Comparison of ENCODE assay signal across 11 cellular contexts in genomic region chr10:77586719-77587423, GRCh38. TPM values are rescaled to one million over a fixed set of nuclear protein-coding genes. Genes with fewer than 3 reads are reported as not detected.
DNase-seq lines count a peak whose midpoint lies in the region; ATAC-seq and TF ChIP-seq lines count a peak whose summit lies in the region.
"Had no signal": no experiment of that assay in that cellular context is flagged by ENCODE, and none has a peak within 500 bp of the region (broad histone marks: within the 10 kb centered on the region; RNA-seq: fewer than 3 reads in every experiment).

No MANE protein-coding gene starts in this region.

- H3K4me3 ChIP-seq in ascending aorta (peak overlapping the region in 1 of 2 donors; percentile 9), thyroid gland (replicated peaks in 1 of 3) (no peak overlapping the region)

- H3K4me1 ChIP-seq in ascending aorta (peaks cover 12 to 55% of the 10 kb centered on the region in 2 donors), thyroid gland (peaks cover 0 to 11% of the 10 kb centered on the region in 2 donors)

- H3K27ac ChIP-seq in ascending aorta (peak overlapping the region; percentile 87 to 91), thyroid gland (no peak overlapping the region)

- no peak for TF ChIP-seq POLR2A in thyroid gland (IDR thresholded peaks at IDR 0.05)

- TF ChIP-seq CTCF in ascending aorta (IDR thresholded peaks at IDR 0.05), result no peak
- no peak for TF ChIP-seq CTCF in thyroid gland (IDR thresholded peaks at IDR 0.05)

- intact Hi-C loops in ascending aorta (cut with DNase I) (loop anchor here (2.0 kb wide), 2 partner anchors 24 to 44 kb away; no protein-coding TSS in a partner anchor), thyroid gland (cut with DNase I) (no loop called here)

- H3K9me3 ChIP-seq in ascending aorta (no peaks in the 10 kb centered on the region), thyroid gland (no peaks in the 10 kb centered on the region)

- peak; percentile 78 for ATAC-seq in left lobe of liver
- no peak for ATAC-seq in GM18868 (IDR thresholded peaks at IDR 0.05; ENCODE audit: unreplicated experiment)
- no peak for ATAC-seq in GM19324 (IDR thresholded peaks at IDR 0.05; ENCODE audit: low FRiP score, unreplicated experiment)
- ATAC-seq: stimulated activated effector memory CD8-positive, alpha-beta T cell treated with anti-CD3 and anti-CD28 coated beads, Interleukin-12 subunit alpha, Interleukin-12 subunit beta, amount 100 ng/mL, for 72 hours had no signal

- H3K27me3 ChIP-seq in ascending aorta (no peaks in the 10 kb centered on the region), thyroid gland (no peaks in the 10 kb centered on the region)

- no peak for TF ChIP-seq EP300 in Ishikawa (IDR thresholded peaks at IDR 0.05; ENCODE audit: borderline replicate concordance)

- WGBS in thyroid gland, 2 donors, result 37 to 53% methylated on average over 7 of the region's 7 CpGs

- DNase-seq in ascending aorta (ENCODE audit: low spot score in 2 of 2) (peak in 1 of 2 donors; percentile 87), left lobe of liver (ENCODE audit: low spot score) (peak; percentile 66), thyroid gland (peak; percentile 45 to 51), NCI-H1105 (lab: John Stamatoyannopoulos, UW) (no peak)
- no peak for DNase-seq in stimulated activated CD4-positive, alpha-beta T cell treated with anti-CD3 and anti-CD28 coated beads, Interleukin-4, amount 100 ng/mL, for 24 hours
- DNase-seq: activated CD4-positive, CD25-positive, alpha-beta regulatory T cell; NCI-H526 had no signal

- H3K36me3 ChIP-seq in ascending aorta (no peaks in the 10 kb centered on the region), thyroid gland (no peaks in the 10 kb centered on the region)

- TF ChIP-seq RAD21 in Ishikawa (IDR thresholded peaks at IDR 0.05; ENCODE audit: low read depth), result no peak

TF ChIP-seq in Ishikawa, 13 proteins besides CTCF, POLR2A, EP300 and RAD21:
- TF ChIP-seq CEBPB (IDR thresholded peaks at IDR 0.05), result peak; percentile 73
- 0 out of 2 replicates have a peak, but pooled peaks have one; percentile 35 for TF ChIP-seq USF1 (IDR thresholded peaks at IDR 0.05)
- TF ChIP-seq FOXM1 (IDR thresholded peaks at IDR 0.05; ENCODE audit: borderline replicate concordance, low read depth), result no peak

RNA-seq across cellular contexts. Expression of gene KCNMA1, which starts 50.7 kb away (rescaled TPM):
- total RNA-seq in ascending aorta, result 28.6 TPM
- total RNA-seq in left lobe of liver, result 44.0 TPM
- 1 to 10 TPM; 2.5 to 5.1 (median 3.6) TPM for total RNA-seq in thyroid gland

Comparison
In these comparisons a context has a peak if more than half of its experiments do, and no peak if none do; other contexts are left out.
1. DNase-seq: peak in left lobe of liver (single experiment) and thyroid gland (2 of 2); none in NCI-H1105 (single experiment) and stimulated activated CD4-positive, alpha-beta T cell treated with anti-CD3 and anti-CD28 coated beads, Interleukin-4, amount 100 ng/mL, for 24 hours (single experiment).
2. H3K27ac ChIP-seq: peak in ascending aorta (2 of 2); none in thyroid gland (0 of 3).